In the genomic region with DNA sequence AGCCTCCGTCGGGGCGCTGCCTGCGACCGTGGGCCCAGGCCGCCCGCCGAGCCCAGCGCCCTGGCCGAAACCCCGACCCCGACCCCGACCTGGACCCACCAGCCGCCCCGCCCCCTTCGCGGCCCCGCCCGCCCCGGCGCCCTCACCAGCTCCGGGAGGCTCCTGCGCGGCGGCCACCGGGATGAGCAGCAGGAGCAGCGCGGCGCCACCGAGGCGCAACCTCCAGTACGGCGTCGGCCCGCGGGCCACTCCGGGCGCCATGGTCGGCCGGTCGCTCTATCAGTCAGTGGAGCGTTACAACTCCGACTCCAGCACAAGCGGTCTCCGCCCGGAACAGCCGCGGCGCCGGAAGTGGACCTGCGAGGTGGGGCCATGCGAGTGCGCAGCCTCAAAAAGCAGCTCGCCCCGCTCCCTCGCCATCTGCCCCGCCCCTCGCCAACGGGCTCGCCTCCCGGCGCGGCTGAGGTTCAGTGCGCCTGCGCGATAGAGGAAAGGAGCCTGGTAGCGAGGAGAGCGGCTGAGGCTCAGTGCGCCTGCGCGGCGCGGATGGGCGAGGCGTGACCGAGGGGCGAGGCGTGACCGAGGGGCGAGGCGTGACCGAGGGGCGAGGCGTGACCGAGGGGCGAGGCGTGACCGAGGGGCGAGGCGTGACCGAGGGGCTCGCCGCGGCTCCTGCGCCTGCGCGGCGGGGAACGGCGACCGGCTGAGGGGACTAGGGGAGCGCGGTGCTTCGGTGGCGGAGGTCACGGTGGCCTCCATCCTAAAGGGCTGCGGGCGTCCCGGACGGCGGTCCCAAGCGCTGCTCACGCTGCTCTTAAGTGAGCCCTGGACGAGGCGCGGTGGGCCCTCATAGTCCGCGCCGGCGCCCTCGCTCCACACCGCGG, we compare ENCODE assay signal across 2 cellular contexts.
TF ChIP-seq lines count a peak whose summit lies in the region.

A gene with protein sequence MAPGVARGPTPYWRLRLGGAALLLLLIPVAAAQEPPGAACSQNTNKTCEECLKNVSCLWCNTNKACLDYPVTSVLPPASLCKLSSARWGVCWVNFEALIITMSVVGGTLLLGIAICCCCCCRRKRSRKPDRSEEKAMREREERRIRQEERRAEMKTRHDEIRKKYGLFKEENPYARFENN (minus strand): TSS at position 335 of the 884 bp plus-strand sequence. CDS start 74 bp downstream, at position 261.

TF ChIP-seq in HCT116, 20 proteins besides CTCF, POLR2A, EP300 and RAD21 (continued from another document):
- TF ChIP-seq, protein P1, sequence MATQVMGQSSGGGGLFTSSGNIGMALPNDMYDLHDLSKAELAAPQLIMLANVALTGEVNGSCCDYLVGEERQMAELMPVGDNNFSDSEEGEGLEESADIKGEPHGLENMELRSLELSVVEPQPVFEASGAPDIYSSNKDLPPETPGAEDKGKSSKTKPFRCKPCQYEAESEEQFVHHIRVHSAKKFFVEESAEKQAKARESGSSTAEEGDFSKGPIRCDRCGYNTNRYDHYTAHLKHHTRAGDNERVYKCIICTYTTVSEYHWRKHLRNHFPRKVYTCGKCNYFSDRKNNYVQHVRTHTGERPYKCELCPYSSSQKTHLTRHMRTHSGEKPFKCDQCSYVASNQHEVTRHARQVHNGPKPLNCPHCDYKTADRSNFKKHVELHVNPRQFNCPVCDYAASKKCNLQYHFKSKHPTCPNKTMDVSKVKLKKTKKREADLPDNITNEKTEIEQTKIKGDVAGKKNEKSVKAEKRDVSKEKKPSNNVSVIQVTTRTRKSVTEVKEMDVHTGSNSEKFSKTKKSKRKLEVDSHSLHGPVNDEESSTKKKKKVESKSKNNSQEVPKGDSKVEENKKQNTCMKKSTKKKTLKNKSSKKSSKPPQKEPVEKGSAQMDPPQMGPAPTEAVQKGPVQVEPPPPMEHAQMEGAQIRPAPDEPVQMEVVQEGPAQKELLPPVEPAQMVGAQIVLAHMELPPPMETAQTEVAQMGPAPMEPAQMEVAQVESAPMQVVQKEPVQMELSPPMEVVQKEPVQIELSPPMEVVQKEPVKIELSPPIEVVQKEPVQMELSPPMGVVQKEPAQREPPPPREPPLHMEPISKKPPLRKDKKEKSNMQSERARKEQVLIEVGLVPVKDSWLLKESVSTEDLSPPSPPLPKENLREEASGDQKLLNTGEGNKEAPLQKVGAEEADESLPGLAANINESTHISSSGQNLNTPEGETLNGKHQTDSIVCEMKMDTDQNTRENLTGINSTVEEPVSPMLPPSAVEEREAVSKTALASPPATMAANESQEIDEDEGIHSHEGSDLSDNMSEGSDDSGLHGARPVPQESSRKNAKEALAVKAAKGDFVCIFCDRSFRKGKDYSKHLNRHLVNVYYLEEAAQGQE (IDR thresholded peaks at IDR 0.05; ENCODE audit: low read depth), result no peak
- peak; percentile 84 for TF ChIP-seq POLR2AphosphoS5 (IDR thresholded peaks at IDR 0.05; ENCODE audit: low read depth, low read length)
TF ChIP-seq in HCT116: peak in this region for 1.

TF ChIP-seq in neural cell, 6 proteins besides CTCF, POLR2A, EP300 and RAD21 (continued from another document):
- TF ChIP-seq SMC3 (conservative IDR thresholded peaks at IDR 0.05; ENCODE audit: poor library complexity) (no peak), MXI1 (conservative IDR thresholded peaks at IDR 0.05; ENCODE audit: poor library complexity, severe bottlenecking) (peak; percentile 58), POLR2AphosphoS5 (IDR thresholded peaks at IDR 0.05) (peak; percentile 89), EZH2 (IDR thresholded peaks at IDR 0.05; ENCODE audit: borderline replicate concordance, insufficient read depth, low read length, poor library complexity, severe bottlenecking) (no peak), TAF1 (IDR thresholded peaks at IDR 0.05; ENCODE audit: low read depth) (peak; percentile 87)
